Comparison of ENCODE assay signal across 14 cellular contexts in the genomic region with DNA sequence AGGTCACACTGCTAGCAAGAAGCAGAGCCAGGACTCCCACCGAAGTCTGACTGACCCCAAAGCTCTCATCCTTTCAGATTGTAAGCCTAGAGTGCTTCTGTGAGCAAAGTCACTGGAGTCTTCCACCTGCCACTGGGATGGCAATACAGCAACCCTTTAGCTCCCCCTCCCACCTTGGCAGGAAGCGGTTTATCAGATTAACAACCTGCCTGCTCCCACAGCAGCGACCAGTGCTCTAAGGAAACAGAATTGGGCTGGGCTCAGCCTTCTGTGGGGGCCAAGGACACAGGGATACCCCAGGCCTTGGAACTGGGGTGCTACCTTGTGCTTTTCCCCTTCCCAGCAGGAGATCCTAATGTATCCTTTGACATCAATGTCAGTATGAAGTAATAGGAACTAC.
DNase-seq lines count a peak whose midpoint lies in the region; ATAC-seq and TF ChIP-seq lines count a peak whose summit lies in the region.
"Had no signal": no experiment of that assay in that cellular context is flagged by ENCODE, and none has a peak within 500 bp of the region (broad histone marks: within the 10 kb centered on the region; RNA-seq: fewer than 3 reads in every experiment).

No MANE protein-coding gene starts in this region.

- POLR2A ChIA-PET in naive thymus-derived CD8-positive, alpha-beta T cell (lab: Charles Lee) = no interaction called here

- WGBS in upper lobe of left lung, 2 donors = 62 to 63% methylated on average over 3 of the region's 3 CpGs

- TF ChIP-seq EP300 in upper lobe of left lung (IDR thresholded peaks at IDR 0.05) = no peak

- H3K27ac Mint-ChIP-seq in activated T-helper 17 cell treated with anti-CD3 and anti-CD28 coated beads, Interleukin-2, amount 50 U/mL, for 72 hours = no peak overlapping the region
- H3K27ac Mint-ChIP-seq in naive thymus-derived CD8-positive, alpha-beta T cell = peak overlapping the region in 8 of 10 donors; percentile 19 to 89 (median 68)
- H3K27ac Mint-ChIP-seq: mesothelial cell of epicardium had no signal

- DNase-seq in T-helper 9 cell (peak; percentile 10), upper lobe of left lung (no peak), HuH-7 (ENCODE audit: low spot score) (no peak)
- DNase-seq in naive thymus-derived CD8-positive, alpha-beta T cell = peak in 8 of 10 donors; percentile 8 to 64 (median 22)
- DNase-seq: cerebellar nuclear complex, GF-D8, NCI-H2107, psoas muscle had no signal

- TF ChIP-seq CTCF in upper lobe of left lung (IDR thresholded peaks at IDR 0.05) = no peak

- peaks cover 10% of the 10 kb centered on the region for H3K4me1 Mint-ChIP-seq in activated T-helper 17 cell treated with anti-CD3 and anti-CD28 coated beads, Interleukin-2, amount 50 U/mL, for 72 hours
- H3K4me1 Mint-ChIP-seq in naive thymus-derived CD8-positive, alpha-beta T cell = peaks cover 17 to 42% (median 35%) of the 10 kb centered on the region in 4 donors

- peak; percentile 74 for ATAC-seq in activated T-helper 17 cell treated with anti-CD3 and anti-CD28 coated beads, Interleukin-2, amount 50 U/mL, for 72 hours (replicated peaks)
- ATAC-seq in naive thymus-derived CD8-positive, alpha-beta T cell = peak; percentile 77 to 87
- ATAC-seq in upper lobe of left lung (ENCODE audit: low FRiP score in 2 of 2) (no peak), GM18519 (IDR thresholded peaks at IDR 0.05; ENCODE audit: low FRiP score, unreplicated experiment) (no peak), GM18861 (IDR thresholded peaks at IDR 0.05; ENCODE audit: unreplicated experiment) (no peak)
- ATAC-seq: psoas muscle had no signal

- no peaks in the 10 kb centered on the region for H3K4me1 ChIP-seq in upper lobe of left lung
- H3K4me1 ChIP-seq: BLaER1, psoas muscle had no signal

- H3K27me3 Mint-ChIP-seq in activated T-helper 17 cell treated with anti-CD3 and anti-CD28 coated beads, Interleukin-2, amount 50 U/mL, for 72 hours = no peaks in the 10 kb centered on the region
- H3K27me3 Mint-ChIP-seq in naive thymus-derived CD8-positive, alpha-beta T cell = no peaks in the 10 kb centered on the region

- H3K4me3 Mint-ChIP-seq in activated T-helper 17 cell treated with anti-CD3 and anti-CD28 coated beads, Interleukin-2, amount 50 U/mL, for 72 hours = peak overlapping the region; percentile 29
- H3K4me3 Mint-ChIP-seq in naive thymus-derived CD8-positive, alpha-beta T cell = peak overlapping the region in 9 of 10 donors; percentile 21 to 69 (median 50)
- H3K4me3 Mint-ChIP-seq: mesothelial cell of epicardium had no signal

- H3K4me3 ChIP-seq in upper lobe of left lung = no peak overlapping the region
- H3K4me3 ChIP-seq: BLaER1, psoas muscle had no signal

- H3K36me3 Mint-ChIP-seq in activated T-helper 17 cell treated with anti-CD3 and anti-CD28 coated beads, Interleukin-2, amount 50 U/mL, for 72 hours (ENCODE audit: low read depth) = no peaks in the 10 kb centered on the region
- H3K36me3 Mint-ChIP-seq in naive thymus-derived CD8-positive, alpha-beta T cell = no peaks in the 10 kb centered on the region
- H3K36me3 Mint-ChIP-seq: mesothelial cell of epicardium had no signal

- H3K36me3 ChIP-seq in KOPT-K1 (ENCODE audit: insufficient read depth, low read length) = no peaks in the 10 kb centered on the region
- no peaks in the 10 kb centered on the region for H3K36me3 ChIP-seq in upper lobe of left lung
- H3K36me3 ChIP-seq: BLaER1 had no signal

- H3K27me3 ChIP-seq in upper lobe of left lung = no peaks in the 10 kb centered on the region
- H3K27me3 ChIP-seq: BLaER1 had no signal

- peak overlapping the region; percentile 95 for H3K27ac ChIP-seq in KOPT-K1 (ENCODE audit: low read depth, low read length, poor library complexity, severe bottlenecking)
- no peak overlapping the region for H3K27ac ChIP-seq in upper lobe of left lung
- H3K27ac ChIP-seq: BLaER1, psoas muscle had no signal

- H3K9me3 ChIP-seq in KOPT-K1 (ENCODE audit: insufficient read depth, low read length, poor library complexity, severe bottlenecking) (no peaks in the 10 kb centered on the region), upper lobe of left lung (no peaks in the 10 kb centered on the region)
- H3K9me3 ChIP-seq: BLaER1, psoas muscle had no signal

- no peaks in the 10 kb centered on the region for H3K9me3 Mint-ChIP-seq in activated T-helper 17 cell treated with anti-CD3 and anti-CD28 coated beads, Interleukin-2, amount 50 U/mL, for 72 hours
- H3K9me3 Mint-ChIP-seq in naive thymus-derived CD8-positive, alpha-beta T cell = peaks cover 0 to under 1% (median 0%) of the 10 kb centered on the region in 9 donors

- TF ChIP-seq POLR2A in upper lobe of left lung (IDR thresholded peaks at IDR 0.05) = no peak

Comparison
In these comparisons a context has a peak if more than half of its experiments do, and no peak if none do; other contexts are left out.
1. DNase-seq: peak in T-helper 9 cell (single experiment) and naive thymus-derived CD8-positive, alpha-beta T cell (8 of 10); none in upper lobe of left lung (0 of 2) and HuH-7 (single experiment).
2. ATAC-seq: peak in activated T-helper 17 cell treated with anti-CD3 and anti-CD28 coated beads, Interleukin-2, amount 50 U/mL, for 72 hours (single experiment) and naive thymus-derived CD8-positive, alpha-beta T cell (2 of 2); none in upper lobe of left lung (0 of 2), GM18519 (single experiment) and GM18861 (single experiment).